Comparison of ENCODE assay signal across 8 cellular contexts in genomic region chr9:83473488-83473971, GRCh38.
A peak's percentile ranks its signal among the peaks of the same experiment; 100 is the strongest.
DNase-seq lines count a peak whose midpoint lies in the region; ATAC-seq and TF ChIP-seq lines count a peak whose summit lies in the region.

No MANE protein-coding gene starts in this region.

- H3K27me3 ChIP-seq in heart left ventricle (no peaks in the 10 kb centered on the region), skeletal muscle tissue (ENCODE audit: control insufficient read depth in 3 of 3, insufficient read depth in 3 of 3, low read length in 3 of 3) (no peaks in the 10 kb centered on the region)

- peaks cover 3% of the 10 kb centered on the region for H3K36me3 Mint-ChIP-seq in activated T-helper 1 cell treated with anti-CD3 and anti-CD28 coated beads, Interleukin-12 subunit alpha, Interleukin-12 subunit beta, Interleukin-2, Interleukin-4 antibody, amounts not matched to agents 30 ng/mL and 10 ng/mL and 1 ng/mL, durations not matched to agents 14 hours and 24 hours and 36 hours (ENCODE audit: low read depth)

- ATAC-seq in heart left ventricle (peak in 1 of 4 donors; percentile 32), Right ventricle myocardium superior (ENCODE audit: poor library complexity) (no peak), HG03039 (IDR thresholded peaks at IDR 0.05; ENCODE audit: unreplicated experiment) (peak; percentile 88)

- TF ChIP-seq POLR2A in heart left ventricle (IDR thresholded peaks at IDR 0.05), result no peak

- peaks cover 14% of the 10 kb centered on the region for H3K4me1 Mint-ChIP-seq in activated T-helper 1 cell treated with anti-CD3 and anti-CD28 coated beads, Interleukin-12 subunit alpha, Interleukin-12 subunit beta, Interleukin-2, Interleukin-4 antibody, amounts not matched to agents 30 ng/mL and 10 ng/mL and 1 ng/mL, durations not matched to agents 14 hours and 24 hours and 36 hours (ENCODE audit: low read depth)

- no peak overlapping the region for H3K9ac ChIP-seq in skeletal muscle tissue (ENCODE audit: low read depth in 1 of 3, low read length in 3 of 3)

- peaks cover 8% of the 10 kb centered on the region for H3K27me3 Mint-ChIP-seq in activated T-helper 1 cell treated with anti-CD3 and anti-CD28 coated beads, Interleukin-12 subunit alpha, Interleukin-12 subunit beta, Interleukin-2, Interleukin-4 antibody, amounts not matched to agents 30 ng/mL and 10 ng/mL and 1 ng/mL, durations not matched to agents 14 hours and 24 hours and 36 hours (ENCODE audit: insufficient read depth)

- peaks cover 11% of the 10 kb centered on the region for H3K9me3 Mint-ChIP-seq in activated T-helper 1 cell treated with anti-CD3 and anti-CD28 coated beads, Interleukin-12 subunit alpha, Interleukin-12 subunit beta, Interleukin-2, Interleukin-4 antibody, amounts not matched to agents 30 ng/mL and 10 ng/mL and 1 ng/mL, durations not matched to agents 14 hours and 24 hours and 36 hours

- H3K4me3 ChIP-seq in heart left ventricle (peak overlapping the region in 8 of 12 donors; percentile 8 to 44 (median 24)), skeletal muscle tissue (ENCODE audit: low read length in 3 of 3) (peak overlapping the region in 1 of 3 donors; percentile 45)

- H3K27ac Mint-ChIP-seq in activated T-helper 1 cell treated with anti-CD3 and anti-CD28 coated beads, Interleukin-12 subunit alpha, Interleukin-12 subunit beta, Interleukin-2, Interleukin-4 antibody, amounts not matched to agents 30 ng/mL and 10 ng/mL and 1 ng/mL, durations not matched to agents 14 hours and 24 hours and 36 hours, result peak overlapping the region; percentile 45

- H3K27ac ChIP-seq in heart left ventricle, result peak overlapping the region; percentile 7 to 88 (median 76)
- H3K27ac ChIP-seq in skeletal muscle tissue (ENCODE audit: low read depth, low read length), result peak overlapping the region; percentile 50

- no peaks in the 10 kb centered on the region for H3K9me3 ChIP-seq in heart left ventricle
- no peaks in the 10 kb centered on the region for H3K9me3 ChIP-seq in skeletal muscle tissue (ENCODE audit: control insufficient read depth in 3 of 3, low read length in 3 of 3)

- H3K36me3 ChIP-seq in heart left ventricle, result no peaks in the 10 kb centered on the region
- H3K36me3 ChIP-seq in skeletal muscle tissue (ENCODE audit: control insufficient read depth in 3 of 3, insufficient read depth in 3 of 3, low read length in 3 of 3), result no peaks in the 10 kb centered on the region

- H3K4me1 ChIP-seq in heart left ventricle (peaks cover 3 to 58% (median 27%) of the 10 kb centered on the region in 12 donors), skeletal muscle tissue (ENCODE audit: control insufficient read depth in 3 of 3, insufficient read depth in 3 of 3, low read length in 3 of 3) (peaks cover 5 to 15% (median 10%) of the 10 kb centered on the region in 3 donors)

- intact Hi-C loops in heart left ventricle (cut with DNase I), result loop anchor here in 5 of 10 donors (2.0 to 10.0 kb wide), 5 partner anchors 41 to 139 kb away; partner anchors contain the start of gene FRMD3 (in 4 of the 5)
- intact Hi-C loops in Right ventricle myocardium superior (cut with DNase I), result no loop called here
- intact Hi-C loops in activated T-helper 1 cell treated with anti-CD3 and anti-CD28 coated beads, Interleukin-12 subunit alpha, Interleukin-12 subunit beta, Interleukin-2, Interleukin-4 antibody, amounts not matched to agents 30 ng/mL and 10 ng/mL and 1 ng/mL, durations not matched to agents 14 hours and 24 hours and 36 hours (cut with micrococcal nuclease), result no loop called here

- 38 to 62% (median 42%) methylated on average over 5 of the region's 5 CpGs for WGBS in heart left ventricle, 4 donors

- peak overlapping the region; percentile 57 for H3K4me3 Mint-ChIP-seq in activated T-helper 1 cell treated with anti-CD3 and anti-CD28 coated beads, Interleukin-12 subunit alpha, Interleukin-12 subunit beta, Interleukin-2, Interleukin-4 antibody, amounts not matched to agents 30 ng/mL and 10 ng/mL and 1 ng/mL, durations not matched to agents 14 hours and 24 hours and 36 hours

- DNase-seq in heart left ventricle, result no peak
- DNase-seq in Right ventricle myocardium superior, result no peak
- no peak for DNase-seq in activated T-helper 1 cell treated with anti-CD3 and anti-CD28 coated beads, Interleukin-12 subunit alpha, Interleukin-12 subunit beta, Interleukin-2, Interleukin-4 antibody, amounts not matched to agents 30 ng/mL and 10 ng/mL and 1 ng/mL, durations not matched to agents 14 hours and 24 hours and 36 hours (ENCODE audit: low spot score)
- no peak for DNase-seq in ecto neural progenitor cell (ENCODE audit: low spot score)
- no peak for DNase-seq in GM03348 (ENCODE audit: low spot score)
- DNase-seq in activated CD4-positive, alpha-beta T cell treated with anti-CD3 and anti-CD28 coated beads, Interleukin-2, amount 50 U/mL, for 4 hours, result no peak

- no peak for TF ChIP-seq CTCF in heart left ventricle (IDR thresholded peaks at IDR 0.05)
